Comparison of ENCODE assay signal across 24 cellular contexts in the genomic region with DNA sequence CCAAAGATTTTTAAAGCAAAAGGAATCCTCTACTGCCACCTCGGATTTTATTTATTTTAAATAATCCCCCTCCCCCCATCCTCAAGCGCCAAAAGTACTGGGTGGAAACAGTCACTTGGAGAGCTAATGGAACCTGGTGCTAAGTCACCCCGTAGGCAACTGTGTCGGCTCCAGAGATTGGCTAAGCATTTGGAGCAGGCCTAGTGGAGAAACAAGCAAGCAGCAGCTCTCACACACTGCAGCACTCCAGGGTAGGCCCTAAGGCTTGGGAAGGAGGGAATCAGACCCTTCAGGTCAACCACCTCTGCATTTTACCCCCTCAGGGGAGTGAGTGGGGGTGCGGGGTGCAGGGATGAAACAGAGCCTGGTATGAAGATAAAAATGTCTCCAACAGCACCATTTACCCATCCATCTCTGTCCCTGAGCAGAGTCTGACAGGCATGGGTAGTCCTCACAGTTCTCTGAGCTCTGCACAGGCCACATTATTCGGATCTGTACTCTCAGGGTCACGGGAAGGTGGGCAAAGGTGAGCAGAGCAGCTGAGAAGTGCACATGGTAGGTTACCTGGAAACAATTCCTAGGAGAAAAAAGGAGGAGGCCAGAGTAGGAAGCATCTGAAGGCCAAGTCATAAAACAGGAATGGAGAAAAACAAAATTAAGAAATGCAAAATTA. TPM values are rescaled to one million over a fixed set of nuclear protein-coding genes. Genes with fewer than 3 reads are reported as not detected.
"Had no signal": no experiment of that assay in that cellular context is flagged by ENCODE, and none has a peak within 500 bp of the region (broad histone marks: within the 10 kb centered on the region; RNA-seq: fewer than 3 reads in every experiment).

No MANE protein-coding gene starts in this region.

- H3K4me3 ChIP-seq: body of pancreas, dorsolateral prefrontal cortex, mucosa of descending colon, prostate gland, skin epidermis, testis had no signal

- FAIRE-seq: frontal cortex had no signal

- H3K4me3 Mint-ChIP-seq: activated naive CD8-positive, alpha-beta T cell treated with anti-CD3 and anti-CD28 coated beads for 36 hours; immature natural killer cell; naive B cell; stimulated activated naive CD8-positive, alpha-beta T cell treated with anti-CD3 and anti-CD28 coated beads, Interleukin-15, amount 100 ng/mL, for 72 hours; type B pancreatic cell had no signal

- H3K9me3 Mint-ChIP-seq: activated naive CD8-positive, alpha-beta T cell treated with anti-CD3 and anti-CD28 coated beads for 36 hours; immature natural killer cell; naive B cell; stimulated activated naive CD8-positive, alpha-beta T cell treated with anti-CD3 and anti-CD28 coated beads, Interleukin-15, amount 100 ng/mL, for 72 hours; type B pancreatic cell had no signal

- H3K27ac Mint-ChIP-seq: activated naive CD8-positive, alpha-beta T cell treated with anti-CD3 and anti-CD28 coated beads for 36 hours; type B pancreatic cell had no signal

- H3K27me3 Mint-ChIP-seq: activated naive CD8-positive, alpha-beta T cell treated with anti-CD3 and anti-CD28 coated beads for 36 hours; naive B cell; stimulated activated naive CD8-positive, alpha-beta T cell treated with anti-CD3 and anti-CD28 coated beads, Interleukin-15, amount 100 ng/mL, for 72 hours; type B pancreatic cell had no signal

- DNase-seq: activated CD4-positive, alpha-beta T cell treated with anti-CD3 and anti-CD28 coated beads, Interleukin-2, amount 50 U/mL, for 48 hours; activated naive CD4-positive, alpha-beta T cell; activated naive CD8-positive, alpha-beta T cell treated with anti-CD3 and anti-CD28 coated beads for 36 hours; amniotic stem cell; body of pancreas; dorsolateral prefrontal cortex; hypothalamus; immature natural killer cell; kidney glomerular epithelial cell; left ventricle myocardium superior; mucosa of descending colon; naive B cell; right cardiac atrium; stimulated activated CD4-positive, alpha-beta T cell treated with anti-CD3 and anti-CD28 coated beads, Interleukin-15, amount 100 ng/mL, for 24 hours; stimulated activated CD4-positive, alpha-beta T cell treated with anti-CD3 and anti-CD28 coated beads, Interleukin-2, amount 100 ng/mL, for 48 hours; stimulated activated naive CD8-positive, alpha-beta T cell treated with anti-CD3 and anti-CD28 coated beads, Interleukin-15, amount 100 ng/mL, for 72 hours; T-helper 2 cell; testis; WERI-Rb-1 had no signal

- H3K4me1 ChIP-seq: body of pancreas, prostate gland, testis had no signal

- H3K27ac ChIP-seq: body of pancreas, dorsolateral prefrontal cortex, prostate gland, skin epidermis, testis, WERI-Rb-1 had no signal

- H3K27me3 ChIP-seq: body of pancreas, dorsolateral prefrontal cortex, testis had no signal

- H3K9me3 ChIP-seq: body of pancreas, mucosa of descending colon, prostate gland, testis had no signal

- H3K4me1 Mint-ChIP-seq: activated naive CD8-positive, alpha-beta T cell treated with anti-CD3 and anti-CD28 coated beads for 36 hours; immature natural killer cell; naive B cell; stimulated activated naive CD8-positive, alpha-beta T cell treated with anti-CD3 and anti-CD28 coated beads, Interleukin-15, amount 100 ng/mL, for 72 hours had no signal

- H3K36me3 Mint-ChIP-seq: activated naive CD8-positive, alpha-beta T cell treated with anti-CD3 and anti-CD28 coated beads for 36 hours had no signal

- ATAC-seq: body of pancreas; left ventricle myocardium superior; mucosa of descending colon; right cardiac atrium; stimulated activated naive CD8-positive, alpha-beta T cell treated with anti-CD3 and anti-CD28 coated beads, Interleukin-15, amount 100 ng/mL, for 72 hours had no signal

RNA-seq across cellular contexts. Expression of gene STAC2, which starts 27.2 kb away (rescaled TPM):
- total RNA-seq: body of pancreas, epithelial cell of proximal tubule had no signal
- polyA plus RNA-seq: immature natural killer cell had no signal
